Comparison of ENCODE assay signal across 29 cellular contexts in genomic region chrX:146448791-146449190, GRCh38.
"Had no signal": no experiment of that assay in that cellular context is flagged by ENCODE, and none has a peak within 500 bp of the region (broad histone marks: within the 10 kb centered on the region; RNA-seq: fewer than 3 reads in every experiment).

No MANE protein-coding gene starts in this region.

- H3K4me3 ChIP-seq: colonic mucosa, coronary artery, dorsolateral prefrontal cortex, esophagus muscularis mucosa, esophagus squamous epithelium, gastrocnemius medialis, gastroesophageal sphincter, heart left ventricle, heart right ventricle had no signal

- H3K4me3 Mint-ChIP-seq: dendritic cell treated with granulocyte-macrophage colony-stimulating factor and Interleukin-4, amounts not matched to agents 40 ng/mL and 50 ng/mL, for 4 days; effector memory CD8-positive, alpha-beta T cell; endodermal cell had no signal

- FAIRE-seq: colon, endometrium, endothelial cell of umbilical vein, frontal cortex had no signal

- H3K4me1 ChIP-seq: colonic mucosa, esophagus muscularis mucosa, esophagus squamous epithelium, foreskin keratinocyte, gastrocnemius medialis, gastroesophageal sphincter, heart left ventricle, heart right ventricle had no signal

- H3K4me1 Mint-ChIP-seq: endodermal cell had no signal

- H3K27ac Mint-ChIP-seq: dendritic cell treated with granulocyte-macrophage colony-stimulating factor and Interleukin-4, amounts not matched to agents 40 ng/mL and 50 ng/mL, for 4 days; effector memory CD8-positive, alpha-beta T cell; endodermal cell had no signal

- H3K36me3 ChIP-seq: colonic mucosa, esophagus muscularis mucosa, esophagus squamous epithelium, gastrocnemius medialis, gastroesophageal sphincter, heart left ventricle, heart right ventricle had no signal

- H3K9me3 Mint-ChIP-seq: dendritic cell treated with granulocyte-macrophage colony-stimulating factor and Interleukin-4, amounts not matched to agents 40 ng/mL and 50 ng/mL, for 4 days; effector memory CD8-positive, alpha-beta T cell had no signal

- H3K9me3 ChIP-seq: colonic mucosa, esophagus muscularis mucosa, esophagus squamous epithelium, gastrocnemius medialis, gastroesophageal sphincter had no signal

- H3K27me3 ChIP-seq: colonic mucosa, esophagus muscularis mucosa, esophagus squamous epithelium, foreskin keratinocyte, gastrocnemius medialis, gastroesophageal sphincter, heart left ventricle, heart right ventricle had no signal

- DNase-seq: colonic mucosa; cortex of kidney; dermis blood vessel endothelial cell; dorsolateral prefrontal cortex; effector CD4-positive, alpha-beta T cell; effector CD8-positive, alpha-beta T cell; effector memory CD4-positive, alpha-beta T cell; effector memory CD8-positive, alpha-beta T cell; endodermal cell; erythroblast; esophagus squamous epithelium; foreskin fibroblast; foreskin keratinocyte; foreskin melanocyte; gastrocnemius medialis; glutamatergic neuron; head of caudate nucleus; heart left ventricle; heart right ventricle had no signal

- H3K27ac ChIP-seq: colonic mucosa, coronary artery, dorsolateral prefrontal cortex, epithelial cell of prostate, esophagus muscularis mucosa, esophagus squamous epithelium, foreskin keratinocyte, gastrocnemius medialis, gastroesophageal sphincter, heart left ventricle, heart right ventricle had no signal

- ATAC-seq: effector memory CD8-positive, alpha-beta T cell; esophagus mucosa; foreskin keratinocyte; gastrocnemius medialis; gastroesophageal sphincter; heart left ventricle; heart right ventricle had no signal
